In genomic region chr6:69487688-69488087, GRCh38 we compare ENCODE assay signal across 14 cellular contexts.
DNase-seq lines count a peak whose midpoint lies in the region; FAIRE-seq and TF ChIP-seq lines count a peak whose summit lies in the region.
"Had no signal": no experiment of that assay in that cellular context is flagged by ENCODE, and none has a peak within 500 bp of the region (broad histone marks: within the 10 kb centered on the region; RNA-seq: fewer than 3 reads in every experiment).

No MANE protein-coding gene starts in this region.

- TF ChIP-seq CTCF in AG10803 (conservative IDR thresholded peaks at IDR 0.05; ENCODE audit: low read length) (0 out of 2 replicates have a peak, but pooled peaks have one; percentile 9), GM12865 (IDR thresholded peaks at IDR 0.05; ENCODE audit: insufficient read depth, low read depth, low read length, missing control alignments) (peak; percentile 28), choroid plexus epithelial cell (conservative IDR thresholded peaks at IDR 0.05; ENCODE audit: low read depth, low read length) (peak; percentile 28)

- DNase-seq in AG10803 (ENCODE audit: low read depth) (no peak), GM12865 (ENCODE audit: low read depth) (peak; percentile 3), NCI-H748 treated with DMSO at 0.1 percent for 48 hours (lab: John Stamatoyannopoulos, UW) (peak; percentile 36), choroid plexus epithelial cell (ENCODE audit: low read depth) (peak; percentile 1), NCI-H1436 (lab: John Stamatoyannopoulos, UW) (no peak), HK-2 (ENCODE audit: unreplicated experiment) (no peak), frontal cortex (ENCODE audit: low spot score in 2 of 2) (no peak), epidermal melanocyte (ENCODE audit: insufficient read length, low spot score) (no peak)
- DNase-seq: COR-L47, GM23248, NCI-H1092, ovary had no signal

- H3K4me3 ChIP-seq in AG10803 (ENCODE audit: low read length) (no peak overlapping the region), GM12865 (ENCODE audit: low read depth, low read length) (no peak overlapping the region), choroid plexus epithelial cell (ENCODE audit: low read depth, low read length) (no peak overlapping the region)
- H3K4me3 ChIP-seq: esophagus muscularis mucosa, GM23248, ovary had no signal

- FAIRE-seq in frontal cortex (lab: Jason Lieb, UNC): no peak
- FAIRE-seq: bronchial epithelial cell had no signal

Comparison
In these comparisons a context has a peak if more than half of its experiments do, and no peak if none do; other contexts are left out.
1. DNase-seq: peak in GM12865 (single experiment), NCI-H748 treated with DMSO at 0.1 percent for 48 hours (single experiment) and choroid plexus epithelial cell (single experiment); none in AG10803 (single experiment), NCI-H1436 (single experiment), HK-2 (single experiment), frontal cortex (0 of 2) and epidermal melanocyte (single experiment).
2. Peak in every context shown above with its lines, with median percentiles within 50 percentile points of each other: CTCF ChIP-seq.